8 cellular contexts compared by ENCODE assay signal in the genomic region with DNA sequence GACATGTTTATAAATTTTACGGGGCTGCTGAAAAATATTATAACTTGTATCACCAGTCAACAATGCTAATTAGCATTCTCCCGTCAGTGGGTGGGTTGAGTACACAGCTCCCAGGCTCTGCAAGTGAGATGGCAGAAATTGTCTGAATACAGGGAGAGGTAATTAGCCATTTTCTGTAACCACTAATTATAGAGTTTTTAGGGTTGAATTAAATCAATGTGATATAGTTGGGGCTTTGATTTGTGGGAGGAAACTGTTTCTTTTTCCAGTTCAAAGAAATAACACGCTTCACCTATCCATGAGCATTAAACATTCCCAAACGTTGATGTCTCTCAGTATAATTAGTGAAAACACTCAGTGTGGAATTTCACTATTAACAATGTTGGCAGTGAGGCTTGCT. TPM values are rescaled to one million over a fixed set of nuclear protein-coding genes. Genes with fewer than 3 reads are reported as not detected.
DNase-seq lines count a peak whose midpoint lies in the region; ATAC-seq and TF ChIP-seq lines count a peak whose summit lies in the region.

No MANE protein-coding gene starts in this region.

- whole genome bisulfite sequencing in gastroesophageal sphincter (ENCODE audit: low coverage in 1 of 2), 2 donors = 25 to 26% methylated on average over 4 of the region's 4 CpGs
- WGBS in smooth muscle cell (ENCODE audit: low lambda C conversion rate) = 41% methylated on average over 4 of the region's 4 CpGs

- DNase-seq in NCI-H146 (lab: John Stamatoyannopoulos, UW) (peak; percentile 17), NCI-H146 treated with DMSO at 0.1 percent for 48 hours (lab: John Stamatoyannopoulos, UW; ENCODE audit: unreplicated experiment) (no peak), smooth muscle cell (lab: John Stamatoyannopoulos, UW; ENCODE audit: unreplicated experiment) (no peak), retina (no peak), HUDEP-2 (lab: John Stamatoyannopoulos, UW; ENCODE audit: unreplicated experiment in 76 of 76) (no peak)

- ATAC-seq in gastroesophageal sphincter = no peak
- no peak for ATAC-seq in HG02870 (IDR thresholded peaks at IDR 0.05; ENCODE audit: unreplicated experiment)

- TF ChIP-seq CTCF in VCaP (conservative IDR thresholded peaks at IDR 0.05) (no peak), gastroesophageal sphincter (IDR thresholded peaks at IDR 0.05) (no peak), smooth muscle cell (IDR thresholded peaks at IDR 0.05; ENCODE audit: borderline replicate concordance, insufficient read depth, poor library complexity, severe bottlenecking) (no peak)

- no peaks in the 10 kb centered on the region for H3K27me3 ChIP-seq in gastroesophageal sphincter
- H3K27me3 ChIP-seq in smooth muscle cell (ENCODE audit: low read depth) = no peaks in the 10 kb centered on the region

- H3K9me3 ChIP-seq in gastroesophageal sphincter (peaks cover 0 to 14% (median 2%) of the 10 kb centered on the region in 3 donors), smooth muscle cell (replicated peaks; ENCODE audit: low read depth) (no peaks in the 10 kb centered on the region)

- H2AFZ ChIP-seq in smooth muscle cell (ENCODE audit: low read depth) = peak overlapping the region; percentile 99

- H3K27ac ChIP-seq in VCaP (peak overlapping the region; percentile 89), gastroesophageal sphincter (peak overlapping the region in 3 of 4 donors; percentile 83 to 90 (median 87)), smooth muscle cell (ENCODE audit: low read depth) (peak overlapping the region; percentile 22)

- TF ChIP-seq POLR2A in gastroesophageal sphincter (IDR thresholded peaks at IDR 0.05) = no peak

- no peak overlapping the region for H3K9ac ChIP-seq in smooth muscle cell (ENCODE audit: low read depth)

- H3K4me1 ChIP-seq in gastroesophageal sphincter (peaks cover 6 to 55% (median 8%) of the 10 kb centered on the region in 3 donors), smooth muscle cell (ENCODE audit: low read depth) (peaks cover 8% of the 10 kb centered on the region)

- H3K79me2 ChIP-seq in smooth muscle cell (ENCODE audit: low read depth) = peaks cover 26% of the 10 kb centered on the region

- H3K4me2 ChIP-seq in smooth muscle cell = peak overlapping the region; percentile 90

- H3F3A ChIP-seq in smooth muscle cell (ENCODE audit: low read depth) = no peaks in the 10 kb centered on the region

- peaks cover 17% of the 10 kb centered on the region for H4K20me1 ChIP-seq in smooth muscle cell (ENCODE audit: low read depth)

- H3K4me3 ChIP-seq in gastroesophageal sphincter = peak overlapping the region; percentile 61 to 97
- peak overlapping the region; percentile 93 for H3K4me3 ChIP-seq in smooth muscle cell

- no peak for TF ChIP-seq EP300 in gastroesophageal sphincter (IDR thresholded peaks at IDR 0.05)

- no peaks in the 10 kb centered on the region for H3K36me3 ChIP-seq in gastroesophageal sphincter
- H3K36me3 ChIP-seq in smooth muscle cell (ENCODE audit: low read depth) = no peaks in the 10 kb centered on the region

RNA-seq across cellular contexts. Expression of a gene that starts 1.4 kb away (rescaled TPM):
- total RNA-seq in gastroesophageal sphincter (10 to 100 TPM in 2 of 4 donors, 1 to 10 TPM in 2; 9.7 to 18.2 (median 12.7) TPM), smooth muscle cell (7.9 and 12.2 TPM in 2 replicates)
- 5.5 and 6.5 TPM in 2 replicates for polyA plus RNA-seq in smooth muscle cell

Comparison
In these comparisons a context has a peak if more than half of its experiments do, and no peak if none do; other contexts are left out.
1. H3K27ac ChIP-seq: peak in every context shown above with its lines; median percentile 89 in VCaP; 87 in gastroesophageal sphincter; 22 in smooth muscle cell.